ENCODE assay signal across 1 cellular context in genomic region chr11:2305862-2306823, GRCh38.
TF ChIP-seq lines count a peak whose summit lies in the region.

No MANE protein-coding gene starts in this region.

TF ChIP-seq in HepG2, 621 proteins besides CTCF, POLR2A, EP300 and RAD21 (continued from another document):
- TF ChIP-seq, protein P1, sequence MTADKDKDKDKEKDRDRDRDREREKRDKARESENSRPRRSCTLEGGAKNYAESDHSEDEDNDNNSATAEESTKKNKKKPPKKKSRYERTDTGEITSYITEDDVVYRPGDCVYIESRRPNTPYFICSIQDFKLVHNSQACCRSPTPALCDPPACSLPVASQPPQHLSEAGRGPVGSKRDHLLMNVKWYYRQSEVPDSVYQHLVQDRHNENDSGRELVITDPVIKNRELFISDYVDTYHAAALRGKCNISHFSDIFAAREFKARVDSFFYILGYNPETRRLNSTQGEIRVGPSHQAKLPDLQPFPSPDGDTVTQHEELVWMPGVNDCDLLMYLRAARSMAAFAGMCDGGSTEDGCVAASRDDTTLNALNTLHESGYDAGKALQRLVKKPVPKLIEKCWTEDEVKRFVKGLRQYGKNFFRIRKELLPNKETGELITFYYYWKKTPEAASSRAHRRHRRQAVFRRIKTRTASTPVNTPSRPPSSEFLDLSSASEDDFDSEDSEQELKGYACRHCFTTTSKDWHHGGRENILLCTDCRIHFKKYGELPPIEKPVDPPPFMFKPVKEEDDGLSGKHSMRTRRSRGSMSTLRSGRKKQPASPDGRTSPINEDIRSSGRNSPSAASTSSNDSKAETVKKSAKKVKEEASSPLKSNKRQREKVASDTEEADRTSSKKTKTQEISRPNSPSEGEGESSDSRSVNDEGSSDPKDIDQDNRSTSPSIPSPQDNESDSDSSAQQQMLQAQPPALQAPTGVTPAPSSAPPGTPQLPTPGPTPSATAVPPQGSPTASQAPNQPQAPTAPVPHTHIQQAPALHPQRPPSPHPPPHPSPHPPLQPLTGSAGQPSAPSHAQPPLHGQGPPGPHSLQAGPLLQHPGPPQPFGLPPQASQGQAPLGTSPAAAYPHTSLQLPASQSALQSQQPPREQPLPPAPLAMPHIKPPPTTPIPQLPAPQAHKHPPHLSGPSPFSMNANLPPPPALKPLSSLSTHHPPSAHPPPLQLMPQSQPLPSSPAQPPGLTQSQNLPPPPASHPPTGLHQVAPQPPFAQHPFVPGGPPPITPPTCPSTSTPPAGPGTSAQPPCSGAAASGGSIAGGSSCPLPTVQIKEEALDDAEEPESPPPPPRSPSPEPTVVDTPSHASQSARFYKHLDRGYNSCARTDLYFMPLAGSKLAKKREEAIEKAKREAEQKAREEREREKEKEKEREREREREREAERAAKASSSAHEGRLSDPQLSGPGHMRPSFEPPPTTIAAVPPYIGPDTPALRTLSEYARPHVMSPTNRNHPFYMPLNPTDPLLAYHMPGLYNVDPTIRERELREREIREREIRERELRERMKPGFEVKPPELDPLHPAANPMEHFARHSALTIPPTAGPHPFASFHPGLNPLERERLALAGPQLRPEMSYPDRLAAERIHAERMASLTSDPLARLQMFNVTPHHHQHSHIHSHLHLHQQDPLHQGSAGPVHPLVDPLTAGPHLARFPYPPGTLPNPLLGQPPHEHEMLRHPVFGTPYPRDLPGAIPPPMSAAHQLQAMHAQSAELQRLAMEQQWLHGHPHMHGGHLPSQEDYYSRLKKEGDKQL (CRISPR knock-in tag; IDR thresholded peaks at IDR 0.05; ENCODE audit: low read depth) = no peak
- TF ChIP-seq MTA3 (CRISPR knock-in tag; IDR thresholded peaks at IDR 0.05) = no peak
- TF ChIP-seq, protein P2, sequence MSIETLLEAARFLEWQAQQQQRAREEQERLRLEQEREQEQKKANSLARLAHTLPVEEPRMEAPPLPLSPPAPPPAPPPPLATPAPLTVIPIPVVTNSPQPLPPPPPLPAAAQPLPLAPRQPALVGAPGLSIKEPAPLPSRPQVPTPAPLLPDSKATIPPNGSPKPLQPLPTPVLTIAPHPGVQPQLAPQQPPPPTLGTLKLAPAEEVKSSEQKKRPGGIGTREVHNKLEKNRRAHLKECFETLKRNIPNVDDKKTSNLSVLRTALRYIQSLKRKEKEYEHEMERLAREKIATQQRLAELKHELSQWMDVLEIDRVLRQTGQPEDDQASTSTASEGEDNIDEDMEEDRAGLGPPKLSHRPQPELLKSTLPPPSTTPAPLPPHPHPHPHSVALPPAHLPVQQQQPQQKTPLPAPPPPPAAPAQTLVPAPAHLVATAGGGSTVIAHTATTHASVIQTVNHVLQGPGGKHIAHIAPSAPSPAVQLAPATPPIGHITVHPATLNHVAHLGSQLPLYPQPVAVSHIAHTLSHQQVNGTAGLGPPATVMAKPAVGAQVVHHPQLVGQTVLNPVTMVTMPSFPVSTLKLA (IDR thresholded peaks at IDR 0.05) = peak; percentile 46; the same call in 1 of the 2 replicates
